In the genomic region with DNA sequence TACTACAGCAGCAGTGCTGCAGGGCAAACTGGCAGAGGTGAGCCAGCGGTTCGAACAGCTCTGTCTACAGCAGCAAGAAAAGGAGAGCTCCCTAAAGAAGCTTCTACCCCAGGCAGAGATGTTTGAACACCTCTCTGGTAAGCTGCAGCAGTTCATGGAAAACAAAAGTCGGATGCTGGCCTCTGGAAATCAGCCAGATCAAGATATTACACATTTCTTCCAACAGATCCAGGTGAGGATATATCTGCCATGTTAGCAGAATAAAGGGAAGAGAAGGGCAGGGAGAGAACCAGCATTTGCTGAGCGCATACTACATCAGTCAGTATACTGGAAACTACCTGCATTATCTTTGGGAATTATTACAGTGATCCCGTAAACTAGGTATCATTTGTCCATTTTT, we compare ENCODE assay signal across 23 cellular contexts.
DNase-seq lines count a peak whose midpoint lies in the region; TF ChIP-seq lines count a peak whose summit lies in the region.
"Had no signal": no experiment of that assay in that cellular context is flagged by ENCODE, and none has a peak within 500 bp of the region (broad histone marks: within the 10 kb centered on the region; RNA-seq: fewer than 3 reads in every experiment).

No MANE protein-coding gene starts in this region.

- intact Hi-C loops in MCF 10A (cut with micrococcal nuclease) = no loop called here
- intact Hi-C loops in mammary epithelial cell (cut with micrococcal nuclease) = no loop called here
- intact Hi-C loops in esophagus muscularis mucosa (cut with DNase I) = no loop called here

- H3K36me3 ChIP-seq in mammary epithelial cell (ENCODE audit: insufficient read depth, low read length) (peaks cover 42% of the 10 kb centered on the region), esophagus muscularis mucosa (peaks cover 28 to 90% (median 69%) of the 10 kb centered on the region in 4 donors)

- no peak for TF ChIP-seq POLR2A in esophagus muscularis mucosa (IDR thresholded peaks at IDR 0.05; ENCODE audit: low read depth)

- H3K4me1 Mint-ChIP-seq in MCF 10A (ENCODE audit: insufficient read depth, unreplicated experiment) = peaks cover 12% of the 10 kb centered on the region

- no peak overlapping the region for H3K27ac Mint-ChIP-seq in MCF 10A (ENCODE audit: low read depth, unreplicated experiment)
- H3K27ac Mint-ChIP-seq: dendritic cell treated with granulocyte-macrophage colony-stimulating factor and Interleukin-4, amounts not matched to agents 40 ng/mL and 50 ng/mL, for 4 days had no signal

- no peak overlapping the region for H3K4me3 ChIP-seq in mammary epithelial cell (replicated peaks in 1 of 3; ENCODE audit: insufficient read depth in 1 of 3, low read depth in 2 of 3, low read length in 3 of 3)
- no peak overlapping the region for H3K4me3 ChIP-seq in esophagus muscularis mucosa
- H3K4me3 ChIP-seq: SJSA1, skin epidermis, thyroid gland had no signal

- in situ Hi-C loops in mammary epithelial cell (cut with MboI; ENCODE audit: low sequenced_read_pairs in 2 of 2) = no loop called here

- H3K9me3 ChIP-seq in mammary epithelial cell (replicated peaks; ENCODE audit: insufficient read depth, low read length) (no peaks in the 10 kb centered on the region), esophagus muscularis mucosa (no peaks in the 10 kb centered on the region)
- H3K9me3 ChIP-seq: SJSA1, thyroid gland had no signal

- no peak for TF ChIP-seq EP300 in esophagus muscularis mucosa (IDR thresholded peaks at IDR 0.05)

- peaks cover 86% of the 10 kb centered on the region for H3K36me3 Mint-ChIP-seq in MCF 10A (ENCODE audit: insufficient read depth, unreplicated experiment)

- H3K27me3 ChIP-seq in mammary epithelial cell (ENCODE audit: insufficient read depth, low read length) (no peaks in the 10 kb centered on the region), esophagus muscularis mucosa (no peaks in the 10 kb centered on the region)
- H3K27me3 ChIP-seq: SJSA1, thyroid gland had no signal

- no peak overlapping the region for H3K4me2 ChIP-seq in mammary epithelial cell (ENCODE audit: insufficient read depth, low read depth, low read length)

- no peaks in the 10 kb centered on the region for H3K9me3 Mint-ChIP-seq in MCF 10A (ENCODE audit: unreplicated experiment)
- H3K9me3 Mint-ChIP-seq: dendritic cell treated with granulocyte-macrophage colony-stimulating factor and Interleukin-4, amounts not matched to agents 40 ng/mL and 50 ng/mL, for 4 days; stimulated activated naive CD8-positive, alpha-beta T cell treated with anti-CD3 and anti-CD28 coated beads, Interleukin-15, amount 100 ng/mL, for 72 hours had no signal

- dilution Hi-C loops in mammary epithelial cell (cut with HindIII; ENCODE audit: low sequenced_read_pairs) = no loop called here

- POLR2A ChIA-PET in MCF 10A (lab: Yijun Ruan, JAX) = interaction anchor here (0.7 to 1.6 kb wide), 2 partner anchors 30 to 49 kb away, joined by 3 to 5 read pairs; no protein-coding TSS in a partner anchor

- H3K4me3 Mint-ChIP-seq in MCF 10A (ENCODE audit: unreplicated experiment) = no peak overlapping the region
- H3K4me3 Mint-ChIP-seq: dendritic cell treated with granulocyte-macrophage colony-stimulating factor and Interleukin-4, amounts not matched to agents 40 ng/mL and 50 ng/mL, for 4 days; stimulated activated naive CD8-positive, alpha-beta T cell treated with anti-CD3 and anti-CD28 coated beads, Interleukin-15, amount 100 ng/mL, for 72 hours had no signal

- DNase-seq in MCF 10A (ENCODE audit: unreplicated experiment) (no peak), mammary epithelial cell (no peak), esophagus muscularis mucosa (ENCODE audit: extremely low spot score) (no peak), NCI-H1048 (lab: John Stamatoyannopoulos, UW) (no peak), NCI-H2029 treated with DMSO at 0.1 percent for 48 hours (lab: John Stamatoyannopoulos, UW) (no peak)
- DNase-seq in activated effector memory CD4-positive, alpha-beta T cell treated with Interleukin-2 at 50 U/mL for 16 hours = no peak
- DNase-seq: activated CD4-positive, CD25-positive, alpha-beta regulatory T cell treated with anti-CD3 and anti-CD28 coated beads, Interleukin-2, amount 50 U/mL, for 72 hours; activated naive CD4-positive, alpha-beta T cell treated with anti-CD3 and anti-CD28 coated beads, Interleukin-2, amount 50 U/mL, for 16 hours; central memory CD4-positive, alpha-beta T cell; DMS79; hippocampal formation; left colon; NCI-H1105; NCI-H1930; NCI-H2227 treated with DMSO at 0.1 percent for 48 hours; NCI-H82; retina; stimulated activated naive CD8-positive, alpha-beta T cell treated with anti-CD3 and anti-CD28 coated beads, Interleukin-15, amount 100 ng/mL, for 72 hours; thyroid gland had no signal

- H3K9ac ChIP-seq in mammary epithelial cell (ENCODE audit: insufficient read depth, low read length) = no peak overlapping the region

- no peaks in the 10 kb centered on the region for H4K20me1 ChIP-seq in mammary epithelial cell (ENCODE audit: insufficient read depth, low read length)

- H3K79me2 ChIP-seq in mammary epithelial cell (ENCODE audit: insufficient read depth, low read length) = no peaks in the 10 kb centered on the region

- H3K4me1 ChIP-seq in mammary epithelial cell (ENCODE audit: insufficient read depth, low read length) = no peaks in the 10 kb centered on the region
- H3K4me1 ChIP-seq in esophagus muscularis mucosa = peaks cover 5 to 18% (median 17%) of the 10 kb centered on the region in 4 donors
- H3K4me1 ChIP-seq: SJSA1 had no signal

- CTCF ChIA-PET in MCF 10A (lab: Yijun Ruan, JAX) = interaction anchor here (0.6 to 2.2 kb wide), 6 partner anchors 17 to 263 kb away, joined by 3 to 11 read pairs (median 4); no protein-coding TSS in a partner anchor
- CTCF ChIA-PET in mammary epithelial cell (lab: Charles Lee; ENCODE audit: low non-redundant PET) = no interaction called here

- BruUV-seq in MCF 10A (replicated peaks; lab: Mats Ljungman, UMichigan) (TSS peak; percentile 22), mammary epithelial cell (replicated peaks; lab: Mats Ljungman, UMichigan) (no TSS peak)

- TF ChIP-seq CTCF in MCF 10A (IDR thresholded peaks at IDR 0.05; ENCODE audit: unreplicated experiment) (no peak), mammary epithelial cell (conservative IDR thresholded peaks at IDR 0.05 in 1 of 2, IDR thresholded peaks at IDR 0.05 in 1 of 2; ENCODE audit: extremely low read depth in 1 of 2, insufficient read depth in 1 of 2, low read depth in 1 of 2, low read length in 2 of 2) (no peak), VCaP (conservative IDR thresholded peaks at IDR 0.05) (no peak), esophagus muscularis mucosa (IDR thresholded peaks at IDR 0.05) (no peak)

- 80% methylated on average over 5 of the region's 5 CpGs for WGBS in mammary epithelial cell (ENCODE audit: low coverage, missing lambda C conversion rate)
- WGBS in esophagus muscularis mucosa = 72% methylated on average over 5 of the region's 5 CpGs

- H3K27me3 Mint-ChIP-seq in MCF 10A (ENCODE audit: insufficient read depth, unreplicated experiment) = no peaks in the 10 kb centered on the region
- H3K27me3 Mint-ChIP-seq: dendritic cell treated with granulocyte-macrophage colony-stimulating factor and Interleukin-4, amounts not matched to agents 40 ng/mL and 50 ng/mL, for 4 days; stimulated activated naive CD8-positive, alpha-beta T cell treated with anti-CD3 and anti-CD28 coated beads, Interleukin-15, amount 100 ng/mL, for 72 hours had no signal

- no peak overlapping the region for H2AFZ ChIP-seq in mammary epithelial cell (ENCODE audit: low read depth, low read length)

- no peak overlapping the region for H3K27ac ChIP-seq in mammary epithelial cell (ENCODE audit: insufficient read depth, low read depth, low read length)
- H3K27ac ChIP-seq in VCaP = peak overlapping the region; percentile 52
- peak overlapping the region in 3 of 4 donors; percentile 0 to 41 (median 8) for H3K27ac ChIP-seq in esophagus muscularis mucosa (replicated peaks in 1 of 4)
- H3K27ac ChIP-seq: SJSA1, skin epidermis, thyroid gland had no signal
